1 cellular context compared by ENCODE assay signal in genomic region chr13:102567857-102568256, GRCh38.
TF ChIP-seq lines count a peak whose summit lies in the region.

No MANE protein-coding gene starts in this region.

TF ChIP-seq in HCT116, 20 proteins besides CTCF, POLR2A, EP300 and RAD21 (continued from another document):
- TF ChIP-seq ZBTB33 (IDR thresholded peaks at IDR 0.05; ENCODE audit: extremely low read depth, insufficient replicate concordance, low read length) = no peak
